In the genomic region with DNA sequence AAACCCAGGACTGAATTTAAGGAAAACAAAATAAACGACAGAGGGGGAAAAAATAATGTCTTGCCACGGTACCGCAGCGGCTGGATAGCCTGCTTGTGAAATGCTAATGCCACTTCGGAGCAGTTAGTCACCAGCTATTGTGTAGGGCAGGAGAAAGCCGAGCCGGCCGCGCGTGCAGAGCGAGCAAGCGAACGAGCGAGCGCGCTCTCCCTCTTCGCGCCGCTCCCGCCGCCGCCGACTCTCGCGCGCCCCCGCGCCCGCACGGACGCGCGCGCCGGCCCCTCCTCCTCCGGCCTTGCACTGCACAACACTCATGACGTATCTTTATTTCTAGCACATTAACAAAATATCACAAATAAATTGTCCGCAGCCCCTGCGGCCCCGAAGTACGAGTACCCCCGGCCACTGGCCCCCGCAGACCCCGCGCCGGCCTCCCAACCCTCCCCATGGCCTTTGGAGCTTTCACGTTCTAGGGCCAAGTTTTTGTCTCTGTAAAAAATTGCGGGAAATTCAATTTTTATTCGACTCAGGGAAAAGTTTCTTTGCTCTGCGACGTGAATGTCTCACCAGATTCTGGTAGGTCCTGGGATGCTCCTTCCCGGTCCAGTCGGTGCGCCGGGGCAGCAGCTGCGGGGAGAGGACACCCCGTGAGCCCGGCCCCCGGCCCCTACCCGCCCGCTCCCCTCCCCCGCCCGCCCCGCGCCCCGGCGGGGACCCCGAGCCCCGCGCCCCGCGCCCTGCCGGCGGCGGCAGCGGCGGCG, we compare ENCODE assay signal across 8 cellular contexts. TPM values are rescaled to one million over a fixed set of nuclear protein-coding genes. Genes with fewer than 3 reads are reported as not detected.
A peak's percentile ranks its signal among the peaks of the same experiment; 100 is the strongest.
DNase-seq lines count a peak whose midpoint lies in the region; ATAC-seq lines count a peak whose summit lies in the region.

No MANE protein-coding gene starts in this region.

- peak overlapping the region; percentile 99 for H3K4ac ChIP-seq in mesendoderm (ENCODE audit: low read depth, low read length)

- H2BK5ac ChIP-seq in mesendoderm (ENCODE audit: low read length) = no peak overlapping the region

- peaks cover 5 to 6% of the 10 kb centered on the region in 2 donors for H3K27me3 Mint-ChIP-seq in effector memory CD8-positive, alpha-beta T cell

- DNase-seq in COR-L47 (lab: John Stamatoyannopoulos, UW) = peak; percentile 86
- DNase-seq in HT1080 (ENCODE audit: low read depth) = peak; percentile 88
- peak; percentile 82 for DNase-seq in NK-92 treated with Interleukin-12 subunit alpha and Interleukin-12 subunit beta, amount 100 ng/mL, for 24 hours (lab: John Stamatoyannopoulos, UW)
- DNase-seq in activated CD8-positive, alpha-beta memory T cell treated with anti-CD3 and anti-CD28 coated beads for 48 hours (ENCODE audit: low read depth in 2 of 3, low spot score in 2 of 3) = peak; percentile 65 to 77 (median 71)
- peak; percentile 85 to 91 (median 90) for DNase-seq in effector memory CD8-positive, alpha-beta T cell
- peak; percentile 96 for DNase-seq in mesendoderm
- peak; percentile 61 for DNase-seq in stimulated activated CD8-positive, alpha-beta memory T cell treated with anti-CD3 and anti-CD28 coated beads, Interleukin-12 subunit alpha, Interleukin-12 subunit beta, amount 100 ng/mL, for 24 hours (ENCODE audit: extremely low read depth)

- H3K4me3 ChIP-seq in mesendoderm (ENCODE audit: low read length) = peak overlapping the region; percentile 79

- H2AK5ac ChIP-seq in mesendoderm (ENCODE audit: low read length) = no peak overlapping the region

- no peaks in the 10 kb centered on the region for H3K36me3 ChIP-seq in mesendoderm (ENCODE audit: control insufficient read depth, insufficient read depth, low read length)

- no peaks in the 10 kb centered on the region for H3K27me3 ChIP-seq in mesendoderm (ENCODE audit: insufficient read depth, low read length, poor library complexity)

- peak overlapping the region; percentile 66 for H3K56ac ChIP-seq in mesendoderm (ENCODE audit: low read length)

- WGBS in mesendoderm (ENCODE audit: extremely low coverage, insufficient coverage, low lambda C conversion rate) = no CpG with 5 or more reads among the region's 78 CpGs

- H3K27ac Mint-ChIP-seq in effector memory CD8-positive, alpha-beta T cell = peak overlapping the region; percentile 85 to 92

- peak overlapping the region; percentile 97 for H3K27ac ChIP-seq in mesendoderm (ENCODE audit: low read depth, low read length)

- no peak overlapping the region for H3K23ac ChIP-seq in mesendoderm (ENCODE audit: low read length)

- H3K36me3 Mint-ChIP-seq in effector memory CD8-positive, alpha-beta T cell (ENCODE audit: insufficient read depth) = peaks cover 24% of the 10 kb centered on the region

- H3K79me1 ChIP-seq in mesendoderm (ENCODE audit: low read length) = no peaks in the 10 kb centered on the region

- no peak overlapping the region for H2BK15ac ChIP-seq in mesendoderm (replicated peaks; ENCODE audit: low read depth)

- no peak overlapping the region for H4K5ac ChIP-seq in mesendoderm (ENCODE audit: low read length)

- H3K4me1 ChIP-seq in mesendoderm (ENCODE audit: control insufficient read depth, low read depth, low read length) = no peaks in the 10 kb centered on the region

- peaks cover 23% of the 10 kb centered on the region for H3K79me2 ChIP-seq in mesendoderm (ENCODE audit: control insufficient read depth, insufficient read depth, low read length)

- peak overlapping the region; percentile 86 to 91 for H3K4me3 Mint-ChIP-seq in effector memory CD8-positive, alpha-beta T cell

- ATAC-seq in GM21367 (IDR thresholded peaks at IDR 0.05; ENCODE audit: unreplicated experiment) = peak; percentile 49
- peak; percentile 58 for ATAC-seq in effector memory CD8-positive, alpha-beta T cell (replicated peaks)

- H3K4me1 Mint-ChIP-seq in effector memory CD8-positive, alpha-beta T cell (ENCODE audit: low read depth in 2 of 2) = peaks cover 15 to 38% of the 10 kb centered on the region in 2 donors

- H2BK120ac ChIP-seq in mesendoderm (ENCODE audit: low read depth, low read length) = peak overlapping the region; percentile 98

- H3K9ac ChIP-seq in mesendoderm (ENCODE audit: low read length) = peak overlapping the region; percentile 83

- H3K4me2 ChIP-seq in mesendoderm (ENCODE audit: low read length) = peak overlapping the region; percentile 21

- H3K9me3 Mint-ChIP-seq in effector memory CD8-positive, alpha-beta T cell = no peaks in the 10 kb centered on the region

- H4K8ac ChIP-seq in mesendoderm (ENCODE audit: low read depth, low read length) = peak overlapping the region; percentile 97

- peak overlapping the region; percentile 98 for H3K18ac ChIP-seq in mesendoderm (ENCODE audit: low read length)

RNA-seq across cellular contexts. Expression of a gene that starts 1.0 kb away (rescaled TPM):
- 10.3 and 11.3 TPM in 2 replicates for total RNA-seq in HT1080 (2014; rRNA removed; shearing (Covaris generic))
- 7.3 and 10.6 TPM in 2 replicates for polyA plus RNA-seq in HT1080 (2015; cell fraction: cytosol; rRNA removed)
- 35.0 and 38.9 TPM in 2 replicates for polyA plus RNA-seq in HT1080 (2015; cell fraction: nucleus; rRNA removed)
- 20.1 TPM for polyA plus RNA-seq in mesendoderm (2013, experiment 1 of 2)
- polyA plus RNA-seq in mesendoderm (2013, experiment 2 of 2) = 20.0 TPM

Comparison
In these comparisons a context has a peak if more than half of its experiments do, and no peak if none do; other contexts are left out.
1. Peak in every context shown above with its lines: DNase-seq, ATAC-seq, H3K4me3 ChIP-seq and H3K27ac ChIP-seq.